ENCODE assay signal across 33 cellular contexts in genomic region chr4:170580651-170581050, GRCh38.
"Had no signal": no experiment of that assay in that cellular context is flagged by ENCODE, and none has a peak within 500 bp of the region (broad histone marks: within the 10 kb centered on the region; RNA-seq: fewer than 3 reads in every experiment).

No MANE protein-coding gene starts in this region.

- H3K4me1 ChIP-seq: adrenal gland, body of pancreas, heart left ventricle had no signal

- DNase-seq: activated CD4-positive, alpha-beta memory T cell treated with anti-CD3 and anti-CD28 coated beads for 36 hours; activated CD4-positive, alpha-beta T cell treated with anti-CD3 and anti-CD28 coated beads for 36 hours; activated CD4-positive, alpha-beta T cell treated with anti-CD3 and anti-CD28 coated beads, Interleukin-2, amount 10 ng/mL, durations not matched to agents 24 days and 14 days; activated CD4-positive, CD25-positive, alpha-beta regulatory T cell; activated CD4-positive, CD25-positive, alpha-beta regulatory T cell treated with anti-CD3 and anti-CD28 coated beads, Interleukin-2, amount 50 U/mL, for 72 hours; activated CD8-positive, alpha-beta memory T cell treated with anti-CD3 and anti-CD28 coated beads, Interleukin-2, amount 10 ng/mL, durations not matched to agents 7 days and 5 days; activated CD8-positive, alpha-beta memory T cell treated with anti-CD3 and anti-CD28 coated beads, Interleukin-2, amount 50 U/mL, for 4 hours; activated CD8-positive, alpha-beta T cell treated with anti-CD3 and anti-CD28 coated beads, Interleukin-2, amount 10 ng/mL, durations not matched to agents 7 days and 5 days; activated effector memory CD4-positive, alpha-beta T cell treated with Interleukin-2 at 50 U/mL for 16 hours; activated gamma-delta T cell treated with Interleukin-2 at 50 U/mL for 16 hours; activated naive CD4-positive, alpha-beta T cell treated with Interleukin-2 at 50 U/mL for 16 hours; activated naive CD8-positive, alpha-beta T cell treated with anti-CD3 and anti-CD28 coated beads for 36 hours; activated naive CD8-positive, alpha-beta T cell treated with anti-CD3 and anti-CD28 coated beads, Interleukin-2, amount 50 U/mL, for 24 hours; activated T-cell treated with anti-CD3 and anti-CD28 coated beads, Interleukin-2, amount 50 U/mL, for 24 hours; activated T-cell treated with anti-CD3 and anti-CD28 coated beads, Interleukin-2, amount 50 U/mL, for 72 hours; adrenal gland; amygdala; aorta; caudate nucleus; cortex of kidney; dermis blood vessel endothelial cell; effector CD4-positive, alpha-beta T cell; effector memory CD8-positive, alpha-beta T cell; foreskin fibroblast; heart left ventricle; T-helper 1 cell; T-helper 17 cell; T1000 had no signal

- H3K36me3 Mint-ChIP-seq: activated CD4-positive, alpha-beta memory T cell treated with anti-CD3 and anti-CD28 coated beads for 36 hours; activated CD8-positive, alpha-beta memory T cell treated with anti-CD3 and anti-CD28 coated beads, Interleukin-2, amount 10 ng/mL, durations not matched to agents 7 days and 5 days; activated naive CD4-positive, alpha-beta T cell treated with anti-CD3 and anti-CD28 coated beads, Interleukin-2, amount 50 U/mL, for 24 hours; activated naive CD8-positive, alpha-beta T cell treated with anti-CD3 and anti-CD28 coated beads for 36 hours had no signal

- ATAC-seq: activated CD4-positive, alpha-beta T cell treated with anti-CD3 and anti-CD28 coated beads for 36 hours; activated CD8-positive, alpha-beta memory T cell treated with anti-CD3 and anti-CD28 coated beads, Interleukin-2, amount 10 ng/mL, durations not matched to agents 7 days and 5 days; activated CD8-positive, alpha-beta T cell treated with anti-CD3 and anti-CD28 coated beads, Interleukin-2, amount 10 ng/mL, durations not matched to agents 7 days and 5 days; activated naive CD8-positive, alpha-beta T cell treated with anti-CD3 and anti-CD28 coated beads, Interleukin-2, amount 50 U/mL, for 24 hours; activated T-cell treated with anti-CD3 and anti-CD28 coated beads, Interleukin-2, amount 50 U/mL, for 72 hours; body of pancreas; effector memory CD8-positive, alpha-beta T cell; esophagus mucosa; heart left ventricle; T-helper 17 cell had no signal

- H3K27me3 Mint-ChIP-seq: activated CD4-positive, alpha-beta memory T cell treated with anti-CD3 and anti-CD28 coated beads for 36 hours; activated CD4-positive, alpha-beta T cell treated with anti-CD3 and anti-CD28 coated beads for 36 hours; activated CD4-positive, alpha-beta T cell treated with anti-CD3 and anti-CD28 coated beads, Interleukin-2, amount 10 ng/mL, durations not matched to agents 24 days and 14 days; activated CD8-positive, alpha-beta memory T cell treated with anti-CD3 and anti-CD28 coated beads, Interleukin-2, amount 10 ng/mL, durations not matched to agents 7 days and 5 days; activated naive CD4-positive, alpha-beta T cell treated with anti-CD3 and anti-CD28 coated beads, Interleukin-2, amount 50 U/mL, for 24 hours; activated naive CD8-positive, alpha-beta T cell treated with anti-CD3 and anti-CD28 coated beads for 36 hours; activated naive CD8-positive, alpha-beta T cell treated with anti-CD3 and anti-CD28 coated beads, Interleukin-2, amount 50 U/mL, for 24 hours; activated T-cell treated with anti-CD3 and anti-CD28 coated beads, Interleukin-2, amount 50 U/mL, for 24 hours; effector memory CD8-positive, alpha-beta T cell; T-helper 17 cell had no signal

- H3K27ac ChIP-seq: adrenal gland, body of pancreas, heart left ventricle, hepatocyte had no signal

- H3K27me3 ChIP-seq: adrenal gland, body of pancreas, heart left ventricle, hepatocyte had no signal

- H2AFZ ChIP-seq: hepatocyte had no signal

- H3K4me3 ChIP-seq: adrenal gland, body of pancreas, heart left ventricle, hepatocyte had no signal

- H3K36me3 ChIP-seq: adrenal gland, heart left ventricle had no signal

- H3K4me3 Mint-ChIP-seq: activated CD4-positive, alpha-beta memory T cell treated with anti-CD3 and anti-CD28 coated beads for 36 hours; activated CD4-positive, alpha-beta T cell treated with anti-CD3 and anti-CD28 coated beads for 36 hours; activated CD4-positive, alpha-beta T cell treated with anti-CD3 and anti-CD28 coated beads, Interleukin-2, amount 10 ng/mL, durations not matched to agents 24 days and 14 days; activated CD8-positive, alpha-beta memory T cell treated with anti-CD3 and anti-CD28 coated beads, Interleukin-2, amount 10 ng/mL, durations not matched to agents 7 days and 5 days; activated CD8-positive, alpha-beta T cell treated with anti-CD3 and anti-CD28 coated beads, Interleukin-2, amount 10 ng/mL, durations not matched to agents 7 days and 5 days; activated naive CD4-positive, alpha-beta T cell treated with anti-CD3 and anti-CD28 coated beads, Interleukin-2, amount 50 U/mL, for 24 hours; activated naive CD8-positive, alpha-beta T cell treated with anti-CD3 and anti-CD28 coated beads for 36 hours; activated naive CD8-positive, alpha-beta T cell treated with anti-CD3 and anti-CD28 coated beads, Interleukin-2, amount 50 U/mL, for 24 hours; activated T-cell treated with anti-CD3 and anti-CD28 coated beads, Interleukin-2, amount 50 U/mL, for 24 hours; activated T-cell treated with anti-CD3 and anti-CD28 coated beads, Interleukin-2, amount 50 U/mL, for 72 hours; effector memory CD8-positive, alpha-beta T cell; T-helper 17 cell; T-helper 2 cell treated with Interferon-gamma antibody and Interleukin-4, amounts not matched to agents 5 μg/mL and 100 μg/mL, for 36 hours had no signal

- H3K27ac Mint-ChIP-seq: activated CD4-positive, alpha-beta memory T cell treated with anti-CD3 and anti-CD28 coated beads for 36 hours; activated CD4-positive, alpha-beta T cell treated with anti-CD3 and anti-CD28 coated beads for 36 hours; activated CD4-positive, alpha-beta T cell treated with anti-CD3 and anti-CD28 coated beads, Interleukin-2, amount 10 ng/mL, durations not matched to agents 24 days and 14 days; activated CD8-positive, alpha-beta memory T cell treated with anti-CD3 and anti-CD28 coated beads, Interleukin-2, amount 10 ng/mL, durations not matched to agents 7 days and 5 days; activated CD8-positive, alpha-beta T cell treated with anti-CD3 and anti-CD28 coated beads, Interleukin-2, amount 10 ng/mL, durations not matched to agents 7 days and 5 days; activated naive CD4-positive, alpha-beta T cell treated with anti-CD3 and anti-CD28 coated beads, Interleukin-2, amount 50 U/mL, for 24 hours; activated naive CD8-positive, alpha-beta T cell treated with anti-CD3 and anti-CD28 coated beads for 36 hours; activated naive CD8-positive, alpha-beta T cell treated with anti-CD3 and anti-CD28 coated beads, Interleukin-2, amount 50 U/mL, for 24 hours; activated T-cell treated with anti-CD3 and anti-CD28 coated beads, Interleukin-2, amount 50 U/mL, for 24 hours; activated T-cell treated with anti-CD3 and anti-CD28 coated beads, Interleukin-2, amount 50 U/mL, for 72 hours; effector memory CD8-positive, alpha-beta T cell; T-helper 17 cell; T-helper 2 cell treated with Interferon-gamma antibody and Interleukin-4, amounts not matched to agents 5 μg/mL and 100 μg/mL, for 36 hours had no signal

- H3K79me2 ChIP-seq: hepatocyte had no signal

- H3K4me2 ChIP-seq: hepatocyte had no signal

- H3K9me3 ChIP-seq: adrenal gland, body of pancreas had no signal

- H3K4me1 Mint-ChIP-seq: activated CD4-positive, alpha-beta T cell treated with anti-CD3 and anti-CD28 coated beads for 36 hours; activated CD4-positive, alpha-beta T cell treated with anti-CD3 and anti-CD28 coated beads, Interleukin-2, amount 10 ng/mL, durations not matched to agents 24 days and 14 days; activated CD8-positive, alpha-beta memory T cell treated with anti-CD3 and anti-CD28 coated beads, Interleukin-2, amount 10 ng/mL, durations not matched to agents 7 days and 5 days; activated naive CD4-positive, alpha-beta T cell treated with anti-CD3 and anti-CD28 coated beads, Interleukin-2, amount 50 U/mL, for 24 hours; activated naive CD8-positive, alpha-beta T cell treated with anti-CD3 and anti-CD28 coated beads for 36 hours; activated naive CD8-positive, alpha-beta T cell treated with anti-CD3 and anti-CD28 coated beads, Interleukin-2, amount 50 U/mL, for 24 hours; T-helper 17 cell had no signal
